20 cellular contexts compared by ENCODE assay signal in genomic region chr6:137793805-137794508, GRCh38.
A peak's percentile ranks its signal among the peaks of the same experiment; 100 is the strongest.
DNase-seq lines count a peak whose midpoint lies in the region; ATAC-seq, FAIRE-seq and TF ChIP-seq lines count a peak whose summit lies in the region.
"Had no signal": no experiment of that assay in that cellular context is flagged by ENCODE, and none has a peak within 500 bp of the region (broad histone marks: within the 10 kb centered on the region; RNA-seq: fewer than 3 reads in every experiment).

No MANE protein-coding gene starts in this region.

- intact Hi-C loops in Caco-2 (cut with micrococcal nuclease; ENCODE audit: unreplicated experiment) = loop anchor here (1.0 to 2.0 kb wide), 6 partner anchors 8 to 87 kb away; partner anchors contain the start of gene TNFAIP3
- intact Hi-C loops in activated T-helper 2 cell treated with anti-CD3 and anti-CD28 coated beads, Interferon-gamma antibody, Interleukin-2, Interleukin-4, amounts not matched to agents 10 μg/mL and 5 μg/mL and 100 μg/mL, durations not matched to agents 14 hours and 24 hours and 36 hours (cut with micrococcal nuclease) = loop anchor here (2.0 to 10.0 kb wide), 3 partner anchors 17 to 181 kb away; no protein-coding TSS in a partner anchor
- intact Hi-C loops in natural killer cell (cut with micrococcal nuclease) = no loop called here

- TF ChIP-seq CTCF in Caco-2 (IDR thresholded peaks at IDR 0.05; ENCODE audit: insufficient read depth in 1 of 2, low read depth in 1 of 2, low read length in 1 of 2, severe bottlenecking in 1 of 2, unreplicated experiment in 1 of 2) = no peak
- no peak for TF ChIP-seq CTCF in natural killer cell (IDR thresholded peaks at IDR 0.05)

- no peak for DNase-seq in T-helper 1 cell
- DNase-seq in Caco-2 = peak in 1 of 2 experiments; percentile 69
- DNase-seq in activated T-helper 2 cell treated with anti-CD3 and anti-CD28 coated beads, Interferon-gamma antibody, Interleukin-2, Interleukin-4, amounts not matched to agents 10 μg/mL and 5 μg/mL and 100 μg/mL, durations not matched to agents 14 hours and 24 hours and 36 hours (ENCODE audit: low spot score) = no peak
- DNase-seq in natural killer cell = no peak
- DNase-seq in RCC 7860 (ENCODE audit: low spot score) = no peak
- DNase-seq in SKM-1 (lab: John Stamatoyannopoulos, UW; ENCODE audit: unreplicated experiment) = no peak
- no peak for DNase-seq in NCI-H1092 (lab: John Stamatoyannopoulos, UW)
- DNase-seq: activated T-cell treated with anti-CD3 and anti-CD28 coated beads, Interleukin-2, amount 50 U/mL, for 48 hours; AML-193; NCI-H1417 treated with DMSO at 0.1 percent for 48 hours; NCI-H524 treated with DMSO at 0.1 percent for 48 hours; stimulated activated CD4-positive, alpha-beta T cell treated with anti-CD3 and anti-CD28 coated beads, Interleukin-2, amount 100 ng/mL, for 24 hours; stomach; transverse colon had no signal

- peak overlapping the region; percentile 73 for H3K27ac Mint-ChIP-seq in T-helper 1 cell treated with Interleukin-12 subunit alpha and Interleukin-12 subunit beta and Interleukin-4 antibody, amounts not matched to agents 30 μg/mL and 1 μg/mL, for 36 hours
- H3K27ac Mint-ChIP-seq in Caco-2 (ENCODE audit: unreplicated experiment) = peak overlapping the region; percentile 87
- H3K27ac Mint-ChIP-seq in activated T-helper 2 cell treated with anti-CD3 and anti-CD28 coated beads, Interferon-gamma antibody, Interleukin-2, Interleukin-4, amounts not matched to agents 10 μg/mL and 5 μg/mL and 100 μg/mL, durations not matched to agents 14 hours and 24 hours and 36 hours = peak overlapping the region; percentile 83
- peak overlapping the region; percentile 77 to 86 for H3K27ac Mint-ChIP-seq in natural killer cell

- FAIRE-seq in RCC 7860 (lab: Jason Lieb, UNC) = no peak

- no peaks in the 10 kb centered on the region for H3K27me3 ChIP-seq in Caco-2 (replicated peaks; ENCODE audit: control insufficient read depth, insufficient read depth, low read length)
- H3K27me3 ChIP-seq: breast epithelium, stomach, transverse colon had no signal

- H3K36me3 Mint-ChIP-seq in T-helper 1 cell treated with Interleukin-12 subunit alpha and Interleukin-12 subunit beta and Interleukin-4 antibody, amounts not matched to agents 30 μg/mL and 1 μg/mL, for 36 hours (ENCODE audit: low read depth) = peaks cover 14% of the 10 kb centered on the region
- H3K36me3 Mint-ChIP-seq in Caco-2 (ENCODE audit: insufficient read depth, unreplicated experiment) (peaks cover 5% of the 10 kb centered on the region), natural killer cell (no peaks in the 10 kb centered on the region)
- no peaks in the 10 kb centered on the region for H3K36me3 Mint-ChIP-seq in activated T-helper 2 cell treated with anti-CD3 and anti-CD28 coated beads, Interferon-gamma antibody, Interleukin-2, Interleukin-4, amounts not matched to agents 10 μg/mL and 5 μg/mL and 100 μg/mL, durations not matched to agents 14 hours and 24 hours and 36 hours (ENCODE audit: low read depth)

- CTCF ChIA-PET in Caco-2 (lab: Charles Lee) = interaction anchor here (0.9 to 1.6 kb wide), 3 partner anchors 73 to 86 kb away, joined by 3 to 7 read pairs (median 3); no protein-coding TSS in a partner anchor

- H3K4me3 ChIP-seq in Caco-2 (ENCODE audit: low read depth, low read length) = no peak overlapping the region
- H3K4me3 ChIP-seq: breast epithelium, prostate gland, stomach, transverse colon had no signal

- H3K4me1 Mint-ChIP-seq in T-helper 1 cell treated with Interleukin-12 subunit alpha and Interleukin-12 subunit beta and Interleukin-4 antibody, amounts not matched to agents 30 μg/mL and 1 μg/mL, for 36 hours (ENCODE audit: low read depth) = peaks cover 72% of the 10 kb centered on the region
- H3K4me1 Mint-ChIP-seq in Caco-2 (ENCODE audit: low read depth, unreplicated experiment) = peaks cover 39% of the 10 kb centered on the region
- H3K4me1 Mint-ChIP-seq in activated T-helper 2 cell treated with anti-CD3 and anti-CD28 coated beads, Interferon-gamma antibody, Interleukin-2, Interleukin-4, amounts not matched to agents 10 μg/mL and 5 μg/mL and 100 μg/mL, durations not matched to agents 14 hours and 24 hours and 36 hours (ENCODE audit: low read depth) = peaks cover 73% of the 10 kb centered on the region
- H3K4me1 Mint-ChIP-seq in natural killer cell = peaks cover 33 to 35% of the 10 kb centered on the region in 2 donors

- H3K9me3 ChIP-seq in Caco-2 = no peaks in the 10 kb centered on the region
- H3K9me3 ChIP-seq: breast epithelium, prostate gland, stomach, transverse colon had no signal

- no peaks in the 10 kb centered on the region for H3K9me3 Mint-ChIP-seq in T-helper 1 cell treated with Interleukin-12 subunit alpha and Interleukin-12 subunit beta and Interleukin-4 antibody, amounts not matched to agents 30 μg/mL and 1 μg/mL, for 36 hours
- H3K9me3 Mint-ChIP-seq in Caco-2 (ENCODE audit: unreplicated experiment) = no peaks in the 10 kb centered on the region
- H3K9me3 Mint-ChIP-seq in activated T-helper 2 cell treated with anti-CD3 and anti-CD28 coated beads, Interferon-gamma antibody, Interleukin-2, Interleukin-4, amounts not matched to agents 10 μg/mL and 5 μg/mL and 100 μg/mL, durations not matched to agents 14 hours and 24 hours and 36 hours = peaks cover 3% of the 10 kb centered on the region
- H3K9me3 Mint-ChIP-seq in natural killer cell = no peaks in the 10 kb centered on the region
- H3K9me3 Mint-ChIP-seq: neural crest cell had no signal

- TSS peak; percentile 60 for BruUV-seq in Caco-2 (replicated peaks; lab: Mats Ljungman, UMichigan)

- peaks cover 62% of the 10 kb centered on the region for H3K4me1 ChIP-seq in Caco-2
- H3K4me1 ChIP-seq: breast epithelium, prostate gland had no signal

- no peaks in the 10 kb centered on the region for H3K36me3 ChIP-seq in Caco-2 (ENCODE audit: control insufficient read depth, insufficient read depth, low read length)
- H3K36me3 ChIP-seq: breast epithelium, prostate gland, stomach, transverse colon had no signal

- H3K4me3 Mint-ChIP-seq in T-helper 1 cell treated with Interleukin-12 subunit alpha and Interleukin-12 subunit beta and Interleukin-4 antibody, amounts not matched to agents 30 μg/mL and 1 μg/mL, for 36 hours = peak overlapping the region; percentile 17
- H3K4me3 Mint-ChIP-seq in Caco-2 (ENCODE audit: unreplicated experiment) (peak overlapping the region; percentile 53), natural killer cell (peak overlapping the region; percentile 64)
- peak overlapping the region; percentile 3 for H3K4me3 Mint-ChIP-seq in activated T-helper 2 cell treated with anti-CD3 and anti-CD28 coated beads, Interferon-gamma antibody, Interleukin-2, Interleukin-4, amounts not matched to agents 10 μg/mL and 5 μg/mL and 100 μg/mL, durations not matched to agents 14 hours and 24 hours and 36 hours (ENCODE audit: low read depth)
- H3K4me3 Mint-ChIP-seq: neural crest cell had no signal

- POLR2A ChIA-PET in Caco-2 (lab: Charles Lee) = interaction anchor here (0.5 to 1.4 kb wide), 4 partner anchors 18 to 872 kb away, joined by 3 to 11 read pairs (median 6); partner anchors contain the start of genes SLC35D3 and TNFAIP3

- ATAC-seq in natural killer cell = no peak
- ATAC-seq: HCT116, left lobe of liver had no signal

- H3K27me3 Mint-ChIP-seq in T-helper 1 cell treated with Interleukin-12 subunit alpha and Interleukin-12 subunit beta and Interleukin-4 antibody, amounts not matched to agents 30 μg/mL and 1 μg/mL, for 36 hours (ENCODE audit: low read depth) = no peaks in the 10 kb centered on the region
- no peaks in the 10 kb centered on the region for H3K27me3 Mint-ChIP-seq in Caco-2 (ENCODE audit: insufficient read depth, unreplicated experiment)
- H3K27me3 Mint-ChIP-seq in activated T-helper 2 cell treated with anti-CD3 and anti-CD28 coated beads, Interferon-gamma antibody, Interleukin-2, Interleukin-4, amounts not matched to agents 10 μg/mL and 5 μg/mL and 100 μg/mL, durations not matched to agents 14 hours and 24 hours and 36 hours (ENCODE audit: low read depth) = no peaks in the 10 kb centered on the region
- H3K27me3 Mint-ChIP-seq in natural killer cell (ENCODE audit: low read depth in 2 of 2) = no peaks in the 10 kb centered on the region

Comparison
In these comparisons a context has a peak if more than half of its experiments do, and no peak if none do; other contexts are left out.
1. H3K4me3 Mint-ChIP-seq: peak in every context shown above with its lines; median percentile 64 in natural killer cell; 53 in Caco-2; 17 in T-helper 1 cell treated with Interleukin-12 subunit alpha and Interleukin-12 subunit beta and Interleukin-4 antibody, amounts not matched to agents 30 μg/mL and 1 μg/mL, for 36 hours; 3 in activated T-helper 2 cell treated with anti-CD3 and anti-CD28 coated beads, Interferon-gamma antibody, Interleukin-2, Interleukin-4, amounts not matched to agents 10 μg/mL and 5 μg/mL and 100 μg/mL, durations not matched to agents 14 hours and 24 hours and 36 hours.